19 cellular contexts compared by ENCODE assay signal in genomic region chr18:25725461-25725860, GRCh38.
"Had no signal": no experiment of that assay in that cellular context is flagged by ENCODE, and none has a peak within 500 bp of the region (broad histone marks: within the 10 kb centered on the region; RNA-seq: fewer than 3 reads in every experiment).

No MANE protein-coding gene starts in this region.

- H3K27ac ChIP-seq: SK-N-MC, WERI-Rb-1 had no signal

- H3K4me1 Mint-ChIP-seq: activated CD4-positive, alpha-beta memory T cell treated with anti-CD3 and anti-CD28 coated beads, Interleukin-2, amount 10 ng/mL, durations not matched to agents 7 days and 5 days; activated CD4-positive, alpha-beta T cell treated with anti-CD3 and anti-CD28 coated beads for 36 hours; activated naive CD8-positive, alpha-beta T cell treated with anti-CD3 and anti-CD28 coated beads for 36 hours; activated T-helper 17 cell treated with anti-CD3 and anti-CD28 coated beads, Interleukin-2, amount 50 U/mL, for 72 hours had no signal

- H3K9me3 Mint-ChIP-seq: activated CD4-positive, alpha-beta memory T cell treated with anti-CD3 and anti-CD28 coated beads, Interleukin-2, amount 10 ng/mL, durations not matched to agents 7 days and 5 days had no signal

- H3K36me3 Mint-ChIP-seq: activated naive CD8-positive, alpha-beta T cell treated with anti-CD3 and anti-CD28 coated beads for 36 hours had no signal

- H3K4me3 ChIP-seq: K562, SK-N-MC had no signal

- H3K36me3 ChIP-seq: WERI-Rb-1 had no signal

- H3K4me3 Mint-ChIP-seq: activated CD4-positive, alpha-beta memory T cell treated with anti-CD3 and anti-CD28 coated beads, Interleukin-2, amount 10 ng/mL, durations not matched to agents 7 days and 5 days; activated CD4-positive, alpha-beta T cell treated with anti-CD3 and anti-CD28 coated beads for 36 hours; activated naive CD4-positive, alpha-beta T cell treated with anti-CD3 and anti-CD28 coated beads for 36 hours; activated naive CD8-positive, alpha-beta T cell treated with anti-CD3 and anti-CD28 coated beads for 36 hours; activated T-helper 17 cell treated with anti-CD3 and anti-CD28 coated beads, Interleukin-2, amount 50 U/mL, for 72 hours had no signal

- ATAC-seq: activated CD4-positive, alpha-beta T cell treated with anti-CD3 and anti-CD28 coated beads for 36 hours; activated T-helper 17 cell treated with anti-CD3 and anti-CD28 coated beads, Interleukin-2, amount 50 U/mL, for 72 hours; K562; PC-3 had no signal

- H3K27ac Mint-ChIP-seq: activated CD4-positive, alpha-beta T cell treated with anti-CD3 and anti-CD28 coated beads for 36 hours; activated naive CD4-positive, alpha-beta T cell treated with anti-CD3 and anti-CD28 coated beads for 36 hours; activated naive CD8-positive, alpha-beta T cell treated with anti-CD3 and anti-CD28 coated beads for 36 hours; activated T-helper 17 cell treated with anti-CD3 and anti-CD28 coated beads, Interleukin-2, amount 50 U/mL, for 72 hours had no signal

- DNase-seq: activated CD4-positive, alpha-beta memory T cell treated with anti-CD3 and anti-CD28 coated beads, Interleukin-2, amount 10 ng/mL, durations not matched to agents 7 days and 5 days; activated CD4-positive, alpha-beta T cell treated with anti-CD3 and anti-CD28 coated beads for 36 hours; activated CD4-positive, alpha-beta T cell treated with anti-CD3 and anti-CD28 coated beads, Interleukin-2, amount 50 U/mL, for 1 hour; activated gamma-delta T cell; activated naive CD4-positive, alpha-beta T cell treated with anti-CD3 and anti-CD28 coated beads for 36 hours; activated naive CD8-positive, alpha-beta T cell treated with anti-CD3 and anti-CD28 coated beads for 36 hours; activated T-cell treated with anti-CD3 and anti-CD28 coated beads for 4 hours; activated T-cell treated with anti-CD3 and anti-CD28 coated beads, Interleukin-2, amount 50 U/mL, for 48 hours; NCI-H1105 treated with DMSO at 0.1 percent for 48 hours; NCI-H1436 treated with DMSO at 0.1 percent for 48 hours; NCI-H187; NCI-H2081; PC-3; SHP77 treated with DMSO at 0.1 percent for 48 hours; T-helper 1 cell; WERI-Rb-1 had no signal

- H3K27me3 Mint-ChIP-seq: activated CD4-positive, alpha-beta memory T cell treated with anti-CD3 and anti-CD28 coated beads, Interleukin-2, amount 10 ng/mL, durations not matched to agents 7 days and 5 days had no signal
